15 cellular contexts compared by ENCODE assay signal in the genomic region with DNA sequence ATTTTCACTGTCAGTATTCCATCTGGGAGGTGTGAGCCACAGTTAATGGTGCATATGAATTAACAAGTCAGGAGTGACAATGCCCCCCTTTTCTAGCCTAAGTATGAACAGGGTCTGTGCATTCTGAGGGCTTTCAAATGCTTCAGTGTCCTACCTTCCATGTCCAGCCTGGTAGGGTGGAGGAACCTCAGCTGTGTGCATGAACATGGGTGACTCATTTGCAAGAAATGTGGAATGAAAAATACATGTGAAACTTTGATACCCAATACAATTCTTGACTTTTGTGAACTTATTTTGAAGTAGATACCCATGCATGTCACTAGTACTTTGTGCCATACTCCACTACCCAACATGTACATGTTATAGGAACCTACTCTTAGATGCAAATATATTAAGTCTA.
"Had no signal": no experiment of that assay in that cellular context is flagged by ENCODE, and none has a peak within 500 bp of the region (broad histone marks: within the 10 kb centered on the region; RNA-seq: fewer than 3 reads in every experiment).

No MANE protein-coding gene starts in this region.

- H3K9me3 ChIP-seq: ascending aorta, colonic mucosa, esophagus squamous epithelium, left ventricle myocardium inferior, mucosa of descending colon, pancreas, thyroid gland had no signal

- ATAC-seq: activated T-helper 17 cell treated with anti-CD3 and anti-CD28 coated beads, Interleukin-2, amount 50 U/mL, for 72 hours; heart right ventricle; naive thymus-derived CD4-positive, alpha-beta T cell; pancreas; stimulated activated memory B cell treated with anti-CD40 and anti-IgM and Interleukin-4, amounts not matched to agents 10 μg/mL and 1 μg/mL and 100 μg/mL, for 72 hours had no signal

- H3K4me1 ChIP-seq: ascending aorta, colonic mucosa, heart right ventricle, left ventricle myocardium inferior, pancreas, thyroid gland had no signal

- H3K4me3 ChIP-seq: ascending aorta, colonic mucosa, esophagus squamous epithelium, heart right ventricle, left ventricle myocardium inferior, mucosa of descending colon, pancreas, thyroid gland had no signal

- H3K27me3 ChIP-seq: ascending aorta, colonic mucosa, esophagus squamous epithelium, heart right ventricle, pancreas, thyroid gland had no signal

- H3K27ac ChIP-seq: ascending aorta, colonic mucosa, esophagus squamous epithelium, heart right ventricle, left ventricle myocardium inferior, pancreas, thyroid gland had no signal

- DNase-seq: activated CD4-positive, CD25-positive, alpha-beta regulatory T cell treated with anti-CD3 and anti-CD28 coated beads, Interleukin-2, amount 50 U/mL, for 72 hours; activated naive CD4-positive, alpha-beta T cell treated with Interleukin-2 at 50 U/mL for 16 hours; activated T-cell treated with anti-CD3 and anti-CD28 coated beads for 4 hours; colonic mucosa; esophagus squamous epithelium; heart right ventricle; kidney; left ventricle myocardium inferior; naive thymus-derived CD4-positive, alpha-beta T cell; pancreas; thyroid gland had no signal

- H3K36me3 ChIP-seq: ascending aorta, colonic mucosa, esophagus squamous epithelium, left ventricle myocardium inferior, pancreas, thyroid gland had no signal
